12 cellular contexts compared by ENCODE assay signal in genomic region chr3:11140713-11141104, GRCh38. TPM values are rescaled to one million over a fixed set of nuclear protein-coding genes. Genes with fewer than 3 reads are reported as not detected.
DNase-seq lines count a peak whose midpoint lies in the region; ATAC-seq, FAIRE-seq and TF ChIP-seq lines count a peak whose summit lies in the region.
"Had no signal": no experiment of that assay in that cellular context is flagged by ENCODE, and none has a peak within 500 bp of the region (broad histone marks: within the 10 kb centered on the region; RNA-seq: fewer than 3 reads in every experiment).

No MANE protein-coding gene starts in this region.

- no peak for TF ChIP-seq EP300 in stomach (IDR thresholded peaks at IDR 0.05)

- H3K27ac Mint-ChIP-seq in chondrocyte (ENCODE audit: unreplicated experiment) = peak overlapping the region; percentile 93

- H3K27ac ChIP-seq in pancreas (no peak overlapping the region), stomach (no peak overlapping the region)

- H3K4me1 ChIP-seq in pancreas = no peaks in the 10 kb centered on the region
- peaks cover 8 to 16% (median 9%) of the 10 kb centered on the region in 4 donors for H3K4me1 ChIP-seq in stomach

- DNase-seq in chondrocyte (ENCODE audit: low spot score) (no peak), NCI-H1092 (lab: John Stamatoyannopoulos, UW) (no peak), pancreas (no peak), DMS153 treated with DMSO at 0.1 percent for 48 hours (lab: John Stamatoyannopoulos, UW; ENCODE audit: unreplicated experiment) (no peak), stomach (no peak)
- DNase-seq: activated gamma-delta T cell, NCI-H526 treated with DMSO at 0.1 percent for 48 hours had no signal

- TF ChIP-seq CTCF in chondrocyte (IDR thresholded peaks at IDR 0.05) (no peak), pancreas (IDR thresholded peaks at IDR 0.05) (no peak), stomach (IDR thresholded peaks at IDR 0.05) (no peak)

- no peak for TF ChIP-seq POLR2A in GM18505 (IDR thresholded peaks at IDR 0.05; ENCODE audit: borderline replicate concordance, extremely low read depth, insufficient read depth, insufficient read length)
- no peak for TF ChIP-seq POLR2A in stomach (IDR thresholded peaks at IDR 0.05)

- H3K27me3 Mint-ChIP-seq in chondrocyte (ENCODE audit: low read depth) = no peaks in the 10 kb centered on the region

- no peak overlapping the region for H3K4me3 ChIP-seq in pancreas
- H3K4me3 ChIP-seq in stomach = no peak overlapping the region
- H3K4me3 ChIP-seq: tibial artery had no signal

- H3K36me3 Mint-ChIP-seq in chondrocyte (ENCODE audit: low read depth) = peaks cover 2% of the 10 kb centered on the region
- H3K36me3 Mint-ChIP-seq: T-cell had no signal

- H3K9me3 Mint-ChIP-seq in chondrocyte (ENCODE audit: low read depth) = peaks cover 2% of the 10 kb centered on the region
- H3K9me3 Mint-ChIP-seq: T-cell had no signal

- 52 to 58% methylated on average over 2 of the region's 2 CpGs for WGBS in pancreas, 2 donors
- 30 to 57% (median 45%) methylated on average over 2 of the region's 2 CpGs for WGBS in stomach, 5 donors

- ATAC-seq in GM18505 (IDR thresholded peaks at IDR 0.05; ENCODE audit: unreplicated experiment) (peak; percentile 35), GM19463 (IDR thresholded peaks at IDR 0.05; ENCODE audit: unreplicated experiment) (peak; percentile 41), HG03097 (IDR thresholded peaks at IDR 0.05; ENCODE audit: low FRiP score, unreplicated experiment) (peak; percentile 12), pancreas (no peak)

- no peak overlapping the region for H3K4me3 Mint-ChIP-seq in chondrocyte (ENCODE audit: unreplicated experiment)
- H3K4me3 Mint-ChIP-seq: T-cell had no signal

- no peak for FAIRE-seq in pancreas (lab: Jason Lieb, UNC)

- H3K9me3 ChIP-seq in pancreas (no peaks in the 10 kb centered on the region), stomach (no peaks in the 10 kb centered on the region)
- H3K9me3 ChIP-seq: tibial artery had no signal

- no peaks in the 10 kb centered on the region for H3K27me3 ChIP-seq in pancreas
- no peaks in the 10 kb centered on the region for H3K27me3 ChIP-seq in stomach
- H3K27me3 ChIP-seq: tibial artery had no signal

- intact Hi-C loops in pancreas (cut with DNase I) = no loop called here
- intact Hi-C loops in stomach (cut with DNase I; ENCODE audit: low total_unique reads) = no loop called here

- H3K36me3 ChIP-seq in pancreas = no peaks in the 10 kb centered on the region
- H3K36me3 ChIP-seq in stomach = no peaks in the 10 kb centered on the region
- H3K36me3 ChIP-seq: tibial artery had no signal

- peaks cover 59% of the 10 kb centered on the region for H3K4me1 Mint-ChIP-seq in chondrocyte (ENCODE audit: low read depth)

RNA-seq across cellular contexts. Expression of gene HRH1, which starts 13.6 kb away (rescaled TPM):
- total RNA-seq in chondrocyte (30.1 to 32.0 TPM (median 30.8 TPM) in 3 replicates), pancreas (1 to 10 TPM in 1 of 6 donors, under 1 TPM in 5; 0.16 to 1.3 (median 0.25) TPM), stomach (1 to 10 TPM in 2 of 5 donors, under 1 TPM in 2, not detected in 1; under 0.01 to 5.0 (median 1.5) TPM)
- polyA plus RNA-seq in pancreas (under 1 TPM; 0.19 to 0.28 TPM), stomach (under 1 TPM; 0.31 to 0.80 (median 0.37) TPM)

Comparison
In these comparisons a context has a peak if more than half of its experiments do, and no peak if none do; other contexts are left out.
1. ATAC-seq: peak in GM18505 (single experiment), GM19463 (single experiment) and HG03097 (single experiment); none in pancreas (0 of 4).